ENCODE assay signal across 1 cellular context in the genomic region with DNA sequence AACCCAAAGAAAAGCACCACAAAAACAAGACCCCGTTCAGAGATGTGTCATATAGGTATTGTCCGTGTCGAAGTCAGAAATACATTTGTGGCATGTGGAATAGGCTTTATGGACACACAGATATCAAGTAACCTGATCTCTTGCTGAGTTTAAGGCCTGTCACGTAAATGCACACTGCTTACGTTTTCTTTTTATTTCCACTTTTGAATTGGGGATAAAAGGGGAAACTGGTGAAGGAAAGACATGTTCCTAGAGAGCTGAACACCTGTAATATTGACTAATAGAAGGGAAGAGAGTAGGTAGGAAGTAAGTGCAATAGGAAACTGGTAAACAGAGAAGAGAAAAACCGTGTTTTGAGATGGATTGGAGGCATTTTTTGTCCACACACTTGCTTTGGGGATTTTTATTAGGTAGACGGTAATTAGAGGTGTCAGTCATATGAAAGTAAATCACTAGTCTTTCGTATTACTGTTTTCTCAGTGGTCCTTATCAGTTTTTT.
A peak's percentile ranks its signal among the peaks of the same experiment; 100 is the strongest.
TF ChIP-seq lines count a peak whose summit lies in the region.

No MANE protein-coding gene starts in this region.

TF ChIP-seq in K562, 482 proteins besides CTCF, POLR2A, EP300 and RAD21 (continued from another document):
- TF ChIP-seq, protein P1, sequence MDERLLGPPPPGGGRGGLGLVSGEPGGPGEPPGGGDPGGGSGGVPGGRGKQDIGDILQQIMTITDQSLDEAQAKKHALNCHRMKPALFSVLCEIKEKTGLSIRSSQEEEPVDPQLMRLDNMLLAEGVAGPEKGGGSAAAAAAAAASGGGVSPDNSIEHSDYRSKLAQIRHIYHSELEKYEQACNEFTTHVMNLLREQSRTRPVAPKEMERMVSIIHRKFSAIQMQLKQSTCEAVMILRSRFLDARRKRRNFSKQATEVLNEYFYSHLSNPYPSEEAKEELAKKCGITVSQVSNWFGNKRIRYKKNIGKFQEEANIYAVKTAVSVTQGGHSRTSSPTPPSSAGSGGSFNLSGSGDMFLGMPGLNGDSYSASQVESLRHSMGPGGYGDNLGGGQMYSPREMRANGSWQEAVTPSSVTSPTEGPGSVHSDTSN (CRISPR knock-in tag; IDR thresholded peaks at IDR 0.05; ENCODE audit: low read depth) = no peak
- TF ChIP-seq, protein P1 (tag; conservative IDR thresholded peaks at IDR 0.05; ENCODE audit: low read depth) = peak; percentile 48; the same call in 1 of the 2 replicates
- TF ChIP-seq FOXO4 (CRISPR knock-in tag; IDR thresholded peaks at IDR 0.05) = no peak
- no peak for TF ChIP-seq ZNF165 (CRISPR knock-in tag; IDR thresholded peaks at IDR 0.05; ENCODE audit: borderline replicate concordance)
- no peak for TF ChIP-seq TAF7 (tag; IDR thresholded peaks at IDR 0.05)
